In the genomic region with DNA sequence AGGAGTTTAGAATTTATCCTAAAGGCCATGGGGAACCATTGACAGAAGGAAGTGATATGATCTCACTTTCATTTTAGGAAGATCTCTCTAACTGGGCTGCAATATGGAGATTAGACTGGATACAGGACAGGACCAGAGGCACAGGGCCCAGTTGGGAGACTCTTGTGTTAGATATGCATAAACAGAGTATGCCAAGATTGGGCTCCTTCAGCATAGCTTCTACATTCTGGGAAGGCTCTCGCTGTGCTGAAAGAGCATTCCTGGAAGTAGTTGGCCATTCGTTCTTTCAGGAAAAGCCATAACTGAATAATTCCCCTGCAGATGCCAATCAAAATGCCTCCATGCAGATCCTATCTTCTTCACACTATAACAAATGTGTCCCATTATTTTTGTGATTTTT, we compare ENCODE assay signal across 1 cellular context.
TF ChIP-seq lines count a peak whose summit lies in the region.

No MANE protein-coding gene starts in this region.

TF ChIP-seq in IMR-90, 13 proteins besides CTCF, POLR2A, EP300 and RAD21:
- TF ChIP-seq RCOR1 (IDR thresholded peaks at IDR 0.05; ENCODE audit: insufficient replicate concordance, low read length): no peak
- no peak for TF ChIP-seq BHLHE40 (IDR thresholded peaks at IDR 0.05; ENCODE audit: low read depth, low read length)
- TF ChIP-seq RFX5 (IDR thresholded peaks at IDR 0.05; ENCODE audit: low read depth, low read length): no peak
- no peak for TF ChIP-seq MAFK (IDR thresholded peaks at IDR 0.05; ENCODE audit: low read depth, low read length)
- no peak for TF ChIP-seq CHD1 (IDR thresholded peaks at IDR 0.05; ENCODE audit: low read depth, low read length)
- TF ChIP-seq, protein P1, sequence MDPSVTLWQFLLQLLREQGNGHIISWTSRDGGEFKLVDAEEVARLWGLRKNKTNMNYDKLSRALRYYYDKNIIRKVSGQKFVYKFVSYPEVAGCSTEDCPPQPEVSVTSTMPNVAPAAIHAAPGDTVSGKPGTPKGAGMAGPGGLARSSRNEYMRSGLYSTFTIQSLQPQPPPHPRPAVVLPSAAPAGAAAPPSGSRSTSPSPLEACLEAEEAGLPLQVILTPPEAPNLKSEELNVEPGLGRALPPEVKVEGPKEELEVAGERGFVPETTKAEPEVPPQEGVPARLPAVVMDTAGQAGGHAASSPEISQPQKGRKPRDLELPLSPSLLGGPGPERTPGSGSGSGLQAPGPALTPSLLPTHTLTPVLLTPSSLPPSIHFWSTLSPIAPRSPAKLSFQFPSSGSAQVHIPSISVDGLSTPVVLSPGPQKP (IDR thresholded peaks at IDR 0.05; ENCODE audit: borderline replicate concordance, low read depth, low read length): no peak
- no peak for TF ChIP-seq NFE2L2 (IDR thresholded peaks at IDR 0.05; ENCODE audit: low read depth, low read length)
- TF ChIP-seq CEBPB (IDR thresholded peaks at IDR 0.05; ENCODE audit: low read depth, low read length): no peak
